13 cellular contexts compared by ENCODE assay signal in genomic region chr10:75957321-75957720, GRCh38.
"Had no signal": no experiment of that assay in that cellular context is flagged by ENCODE, and none has a peak within 500 bp of the region (broad histone marks: within the 10 kb centered on the region; RNA-seq: fewer than 3 reads in every experiment).

No MANE protein-coding gene starts in this region.

- H3K4me3 ChIP-seq: breast epithelium, left lung, pancreas, stomach, thoracic aorta had no signal

- H3K9me3 ChIP-seq: breast epithelium, left lung, pancreas, stomach, thoracic aorta had no signal

- H3K27me3 ChIP-seq: breast epithelium, left lung, pancreas, stomach had no signal

- H3K36me3 ChIP-seq: breast epithelium, left lung, pancreas, stomach, thoracic aorta had no signal

- ATAC-seq: activated T-cell treated with anti-CD3 and anti-CD28 coated beads, Interleukin-2, amount 50 U/mL, for 4 hours had no signal

- H3K27ac ChIP-seq: breast epithelium, left lung, pancreas, stomach, thoracic aorta had no signal

- DNase-seq: activated CD4-positive, alpha-beta T cell treated with anti-CD3 and anti-CD28 coated beads, Interleukin-2, amount 50 U/mL, for 4 hours; activated effector memory CD4-positive, alpha-beta T cell treated with anti-CD3 and anti-CD28 coated beads, Interleukin-2, amount 50 U/mL, for 16 hours; activated naive CD8-positive, alpha-beta T cell treated with anti-CD3 and anti-CD28 coated beads, Interleukin-2, amount 10 ng/mL, durations not matched to agents 7 days and 5 days; activated T-cell treated with anti-CD3 and anti-CD28 coated beads, Interleukin-2, amount 50 U/mL, for 4 hours; anterior cingulate cortex; islet precursor cell; left lung; pancreas; stimulated activated CD4-positive, alpha-beta T cell treated with anti-CD3 and anti-CD28 coated beads, Interleukin-4, amount 100 ng/mL, for 4 hours; stomach; T-helper 2 cell had no signal

- H3K4me1 ChIP-seq: breast epithelium, pancreas, stomach had no signal
